In genomic region chr4:81164126-81164525, GRCh38 we compare ENCODE assay signal across 16 cellular contexts.
"Had no signal": no experiment of that assay in that cellular context is flagged by ENCODE, and none has a peak within 500 bp of the region (broad histone marks: within the 10 kb centered on the region; RNA-seq: fewer than 3 reads in every experiment).

No MANE protein-coding gene starts in this region.

- H3K36me3 ChIP-seq: left ventricle myocardium inferior, spleen, WERI-Rb-1 had no signal

- H3K27ac ChIP-seq: body of pancreas, coronary artery, left ventricle myocardium inferior, parathyroid adenoma, spleen, WERI-Rb-1 had no signal

- H3K4me3 Mint-ChIP-seq: activated naive CD8-positive, alpha-beta T cell; memory B cell; natural killer cell had no signal

- FAIRE-seq: endometrium, frontal cortex, kidney had no signal

- DNase-seq: activated CD4-positive, alpha-beta T cell treated with anti-CD3 and anti-CD28 coated beads for 1 hour; amygdala; body of pancreas; kidney; left ventricle myocardium inferior; natural killer cell; spleen; stimulated activated naive CD4-positive, alpha-beta T cell; WERI-Rb-1 had no signal

- H3K4me3 ChIP-seq: body of pancreas, coronary artery, left ventricle myocardium inferior, spleen had no signal

- H3K9ac ChIP-seq: parathyroid adenoma had no signal

- H3K27me3 ChIP-seq: body of pancreas, spleen had no signal

- H3K4me1 Mint-ChIP-seq: natural killer cell had no signal

- H3K27me3 Mint-ChIP-seq: memory B cell had no signal

- H3K36me3 Mint-ChIP-seq: activated naive CD8-positive, alpha-beta T cell; memory B cell; natural killer cell had no signal

- H3K9me3 ChIP-seq: body of pancreas, left ventricle myocardium inferior, spleen had no signal

- H3K79me2 ChIP-seq: parathyroid adenoma had no signal

- H3K9me3 Mint-ChIP-seq: memory B cell, natural killer cell had no signal

- H3K4me1 ChIP-seq: body of pancreas, left ventricle myocardium inferior, parathyroid adenoma, spleen had no signal

- H3K27ac Mint-ChIP-seq: activated naive CD8-positive, alpha-beta T cell; memory B cell; natural killer cell had no signal

- H2AFZ ChIP-seq: parathyroid adenoma had no signal

- ATAC-seq: body of pancreas, natural killer cell, sciatic nerve had no signal
